22 cellular contexts compared by ENCODE assay signal in the genomic region with DNA sequence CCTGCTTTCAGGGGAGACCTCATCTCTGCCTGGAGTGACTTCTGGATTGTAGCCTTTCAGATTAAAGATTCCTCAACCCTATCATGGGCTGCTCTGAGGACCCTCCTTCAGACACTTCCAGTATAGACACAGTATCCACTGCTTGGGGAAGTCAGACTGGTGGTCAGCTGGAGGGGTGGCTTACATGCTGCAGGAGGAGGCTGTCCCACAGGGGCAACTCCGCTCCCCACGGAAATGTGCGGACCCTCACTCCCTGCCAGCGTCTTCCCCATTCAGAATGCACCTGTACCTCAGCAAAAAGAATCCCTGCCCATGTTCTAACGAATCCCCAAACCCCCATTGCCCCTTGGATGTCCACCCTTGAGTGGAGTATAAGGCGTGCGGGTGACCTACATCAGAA.
"Had no signal": no experiment of that assay in that cellular context is flagged by ENCODE, and none has a peak within 500 bp of the region (broad histone marks: within the 10 kb centered on the region; RNA-seq: fewer than 3 reads in every experiment).

No MANE protein-coding gene starts in this region.

- H3K27ac ChIP-seq: esophagus muscularis mucosa, heart right ventricle, lower lobe of right lung, pancreas, right lobe of liver, transverse colon had no signal

- H3K4me1 ChIP-seq: transverse colon had no signal

- FAIRE-seq: endothelial cell of umbilical vein, pancreas, small intestine had no signal

- ATAC-seq: naive thymus-derived CD8-positive, alpha-beta T cell; pancreas had no signal

- DNase-seq: effector memory CD4-positive, alpha-beta T cell; foreskin melanocyte; glutamatergic neuron; heart right ventricle; hippocampal formation; immature natural killer cell; islet precursor cell; kidney glomerular epithelial cell; left ventricle myocardium superior; lower lobe of right lung; naive thymus-derived CD8-positive, alpha-beta T cell; occipital lobe; pancreas; retina; right lobe of liver; small intestine; stimulated activated CD4-positive, alpha-beta T cell treated with anti-CD3 and anti-CD28 coated beads, Interleukin-15, amount 100 ng/mL, for 24 hours; stimulated activated CD4-positive, alpha-beta T cell treated with anti-CD3 and anti-CD28 coated beads, Interleukin-2, amount 100 ng/mL, for 48 hours; stimulated activated naive CD4-positive, alpha-beta T cell; transverse colon had no signal

- H3K36me3 ChIP-seq: esophagus muscularis mucosa, heart right ventricle, lower lobe of right lung, pancreas, right lobe of liver, transverse colon had no signal

- H3K27me3 ChIP-seq: esophagus muscularis mucosa, heart right ventricle, pancreas, right lobe of liver, transverse colon had no signal

- H3K4me3 ChIP-seq: esophagus muscularis mucosa, heart right ventricle, lower lobe of right lung, pancreas, right lobe of liver, transverse colon had no signal

- H3K9me3 ChIP-seq: esophagus muscularis mucosa, heart right ventricle, lower lobe of right lung, pancreas, right lobe of liver, transverse colon had no signal
